ENCODE assay signal across 8 cellular contexts in the genomic region with DNA sequence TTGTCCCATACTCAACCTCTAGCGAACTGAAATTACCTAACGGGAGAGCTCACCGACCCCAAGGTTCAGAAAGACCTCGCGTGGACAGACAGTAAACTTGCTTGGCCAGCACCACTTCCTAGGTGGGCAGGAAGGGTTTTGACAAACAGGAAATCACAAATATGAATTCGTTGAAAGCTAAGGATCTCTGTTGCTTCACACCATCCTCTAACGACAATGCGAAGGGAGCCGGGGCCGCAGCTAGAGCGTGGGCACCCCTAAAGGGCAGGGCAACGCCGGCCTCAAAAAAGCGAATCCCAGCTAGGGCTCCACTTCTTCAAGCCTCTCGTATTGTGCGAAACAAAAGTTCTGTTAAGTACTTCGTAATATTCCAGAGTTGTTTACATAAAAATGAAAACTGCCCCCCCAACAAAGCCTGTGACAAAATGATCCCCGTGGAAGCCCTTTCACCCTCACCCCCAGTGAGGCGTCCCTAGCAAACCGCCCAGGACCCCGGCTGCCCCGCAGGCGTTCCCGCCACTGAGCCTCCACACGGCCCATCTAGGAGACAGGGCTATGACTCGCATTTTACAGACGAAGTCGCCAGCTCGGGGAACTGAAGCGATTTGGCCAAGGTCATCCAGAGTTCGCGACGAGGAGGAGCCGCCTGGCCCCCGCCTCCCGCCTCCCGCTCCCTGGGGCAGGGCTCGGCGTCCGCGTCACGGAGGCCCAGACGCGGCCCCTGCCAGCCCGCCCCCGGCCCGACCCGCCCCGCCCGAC. TPM values are rescaled to one million over a fixed set of nuclear protein-coding genes. Genes with fewer than 3 reads are reported as not detected.
DNase-seq lines count a peak whose midpoint lies in the region; ATAC-seq and TF ChIP-seq lines count a peak whose summit lies in the region.

No MANE protein-coding gene starts in this region.

- H3K36me3 Mint-ChIP-seq in T-helper 1 cell treated with Interleukin-12 subunit alpha and Interleukin-12 subunit beta and Interleukin-4 antibody, amounts not matched to agents 30 μg/mL and 1 μg/mL, for 36 hours (ENCODE audit: low read depth): peaks cover 20% of the 10 kb centered on the region

- ATAC-seq in right cardiac atrium: peak; percentile 94 to 95

- 1 to 2% methylated on average over 26 to 37 of the region's 50 CpGs for WGBS in GM23248 (ENCODE audit: low coverage in 1 of 2, low lambda C conversion rate in 2 of 2, missing lambda C conversion rate in 2 of 2), 2 experiments
- WGBS in right cardiac atrium: under 1% methylated on average over 50 of the region's 50 CpGs

- peak overlapping the region; percentile 93 for H3K9ac ChIP-seq in GM23248

- H3K27ac ChIP-seq in GM23248 (peak overlapping the region; percentile 91), KOPT-K1 (ENCODE audit: low read depth, low read length, poor library complexity, severe bottlenecking) (peak overlapping the region; percentile 82), right cardiac atrium (ENCODE audit: low read length) (peak overlapping the region; percentile 82), uterus (peak overlapping the region; percentile 86 to 93)

- peaks cover 19% of the 10 kb centered on the region for H3K4me1 ChIP-seq in GM23248 (ENCODE audit: insufficient read depth)
- peaks cover 6% of the 10 kb centered on the region for H3K4me1 ChIP-seq in right cardiac atrium (ENCODE audit: control insufficient read depth, insufficient read depth, low read length)
- H3K4me1 ChIP-seq in uterus: peaks cover 0 to 5% of the 10 kb centered on the region in 2 donors

- H3K4me3 ChIP-seq in GM23248: peak overlapping the region; percentile 80
- peak overlapping the region; percentile 72 for H3K4me3 ChIP-seq in right cardiac atrium (ENCODE audit: low read length)
- H3K4me3 ChIP-seq in uterus: peak overlapping the region; percentile 61 to 63

- peak in 1 of 2 donors; percentile 7 for TF ChIP-seq POLR2A in uterus (IDR thresholded peaks at IDR 0.05)

- intact Hi-C loops in right cardiac atrium (cut with DNase I) (loop anchor here in 1 of 4 donors (10.0 kb wide), 1 partner anchor 127 kb away; the partner anchor contains the start of gene CNNM4), uterus (cut with DNase I; ENCODE audit: low total_unique reads) (no loop called here)

- H3K9me3 Mint-ChIP-seq in T-helper 1 cell treated with Interleukin-12 subunit alpha and Interleukin-12 subunit beta and Interleukin-4 antibody, amounts not matched to agents 30 μg/mL and 1 μg/mL, for 36 hours: no peaks in the 10 kb centered on the region

- H2AFZ ChIP-seq in GM23248: peak overlapping the region; percentile 54

- peak overlapping the region; percentile 94 for H3K4me2 ChIP-seq in GM23248 (ENCODE audit: unreplicated experiment)

- H3K27me3 Mint-ChIP-seq in T-helper 1 cell treated with Interleukin-12 subunit alpha and Interleukin-12 subunit beta and Interleukin-4 antibody, amounts not matched to agents 30 μg/mL and 1 μg/mL, for 36 hours (ENCODE audit: low read depth): peaks cover 15% of the 10 kb centered on the region

- peak; percentile 96 for DNase-seq in ELR (ENCODE audit: low read depth)
- peak; percentile 97 for DNase-seq in GM23248
- peak; percentile 77 for DNase-seq in amniotic stem cell (lab: John Stamatoyannopoulos, UW)
- DNase-seq in right cardiac atrium: peak; percentile 93 to 96 (median 96)
- peak; percentile 68 for DNase-seq in putamen (ENCODE audit: low spot score)
- peak; percentile 82 to 87 for DNase-seq in uterus

- H3F3A ChIP-seq in GM23248 (ENCODE audit: insufficient read depth): peaks cover 3% of the 10 kb centered on the region

- H3K36me3 ChIP-seq in GM23248 (ENCODE audit: low read depth) (peaks cover 8% of the 10 kb centered on the region; the same call in 1 of the 2 replicates), KOPT-K1 (ENCODE audit: insufficient read depth, low read length) (peaks cover 44% of the 10 kb centered on the region), uterus (no peaks in the 10 kb centered on the region)

- peaks cover 40% of the 10 kb centered on the region for H3K4me1 Mint-ChIP-seq in T-helper 1 cell treated with Interleukin-12 subunit alpha and Interleukin-12 subunit beta and Interleukin-4 antibody, amounts not matched to agents 30 μg/mL and 1 μg/mL, for 36 hours (ENCODE audit: low read depth)

- H3K4me3 Mint-ChIP-seq in T-helper 1 cell treated with Interleukin-12 subunit alpha and Interleukin-12 subunit beta and Interleukin-4 antibody, amounts not matched to agents 30 μg/mL and 1 μg/mL, for 36 hours: peak overlapping the region; percentile 92

- peak overlapping the region; percentile 94 for H3K27ac Mint-ChIP-seq in T-helper 1 cell treated with Interleukin-12 subunit alpha and Interleukin-12 subunit beta and Interleukin-4 antibody, amounts not matched to agents 30 μg/mL and 1 μg/mL, for 36 hours

- H3K79me2 ChIP-seq in GM23248 (ENCODE audit: insufficient read depth): peaks cover 52% of the 10 kb centered on the region

- TF ChIP-seq CTCF in uterus (IDR thresholded peaks at IDR 0.05): no peak

- H3K27me3 ChIP-seq in GM23248 (replicated peaks; ENCODE audit: insufficient read depth): no peaks in the 10 kb centered on the region
- no peaks in the 10 kb centered on the region for H3K27me3 ChIP-seq in right cardiac atrium (ENCODE audit: control insufficient read depth, insufficient read depth)
- H3K27me3 ChIP-seq in uterus: peaks cover 0 to 3% of the 10 kb centered on the region in 2 donors

- H3K9me3 ChIP-seq in GM23248 (ENCODE audit: low read depth) (no peaks in the 10 kb centered on the region), KOPT-K1 (ENCODE audit: insufficient read depth, low read length, poor library complexity, severe bottlenecking) (no peaks in the 10 kb centered on the region), right cardiac atrium (ENCODE audit: control insufficient read depth, low read length) (no peaks in the 10 kb centered on the region), uterus (no peaks in the 10 kb centered on the region)

- no peaks in the 10 kb centered on the region for H3K9me2 ChIP-seq in GM23248 (ENCODE audit: insufficient read depth)

- in situ Hi-C loops in GM23248 (cut with MboI): no loop called here

- no peaks in the 10 kb centered on the region for H4K20me1 ChIP-seq in GM23248 (ENCODE audit: insufficient read depth)

RNA-seq across cellular contexts. Expression of gene KANSL3, which starts 0.5 kb away (rescaled TPM):
- total RNA-seq in GM23248 (2014; rRNA removed; shearing (Covaris generic)): 23.9 and 26.9 TPM in 2 replicates
- polyA plus RNA-seq in GM23248 (2016; fragmentation: Nextera tagmentation; extraction: Ambion mirVana) (15.0 and 15.6 TPM in 2 replicates), right cardiac atrium (14.5 TPM)
- total RNA-seq in right cardiac atrium (10 to 100 TPM; 33.9 to 40.9 (median 34.8) TPM), uterus (10 to 100 TPM; 13.5 to 73.0 (median 62.1) TPM)

RNA-seq across cellular contexts. Expression of gene FER1L5, which starts 5.0 kb away (rescaled TPM):
- under 0.01 TPM in 1 of 2 replicates, not detected in the other for total RNA-seq in GM23248 (2014; rRNA removed; shearing (Covaris generic))
- polyA plus RNA-seq in GM23248 (2016; fragmentation: Nextera tagmentation; extraction: Ambion mirVana) (0.05 and 0.08 TPM in 2 replicates), right cardiac atrium (0.05 TPM)
- total RNA-seq in right cardiac atrium (under 1 TPM in 3 of 4 donors, not detected in 1; 0.11 to 0.17 (median 0.15) TPM), uterus (1 to 10 TPM in 1 of 4 donors, under 1 TPM in 1, not detected in 2; 0.40 to 1.6 TPM)

Comparison
In these comparisons a context has a peak if more than half of its experiments do, and no peak if none do; other contexts are left out.
1. Peak in every context shown above with its lines: DNase-seq, ATAC-seq, H3K4me3 ChIP-seq and H3K27ac ChIP-seq.